12 cellular contexts compared by ENCODE assay signal in the genomic region with DNA sequence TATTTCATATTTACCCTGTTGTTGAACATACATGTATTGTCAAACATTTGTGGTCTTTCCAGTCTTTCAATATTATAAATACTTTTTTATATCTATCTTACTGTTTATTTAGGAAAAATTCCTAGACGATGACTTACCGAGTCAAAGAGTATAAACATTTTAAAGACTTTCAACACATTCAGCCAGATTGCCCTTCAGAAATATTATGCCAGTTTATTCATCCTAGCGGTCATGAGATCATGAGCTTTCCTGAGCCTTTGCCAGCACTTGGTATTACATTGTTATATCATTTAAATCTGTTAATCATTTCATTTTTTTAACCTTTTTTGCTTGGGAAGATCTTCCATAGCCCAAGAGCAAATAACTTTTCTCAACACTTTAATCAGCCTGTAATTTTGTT.
DNase-seq lines count a peak whose midpoint lies in the region; ATAC-seq and TF ChIP-seq lines count a peak whose summit lies in the region.
"Had no signal": no experiment of that assay in that cellular context is flagged by ENCODE, and none has a peak within 500 bp of the region (broad histone marks: within the 10 kb centered on the region; RNA-seq: fewer than 3 reads in every experiment).

No MANE protein-coding gene starts in this region.

- H3K4me3 ChIP-seq in MG63 (no peak overlapping the region), left lung (no peak overlapping the region), ovary (no peak overlapping the region)
- H3K4me3 ChIP-seq: suprapubic skin had no signal

- no peak for TF ChIP-seq EP300 in ovary (IDR thresholded peaks at IDR 0.05)

- H3K27me3 ChIP-seq in MG63, result no peaks in the 10 kb centered on the region
- H3K27me3 ChIP-seq in left lung, result no peaks in the 10 kb centered on the region
- H3K27me3 ChIP-seq in ovary, result no peaks in the 10 kb centered on the region
- H3K27me3 ChIP-seq: BE2C, suprapubic skin had no signal

- 12 to 16% (median 13%) methylated on average over 3 of the region's 3 CpGs for WGBS in ovary, 3 donors

- DNase-seq in AG08396 (ENCODE audit: low spot score) (peak; percentile 48), MG63 (peak; percentile 51), caudate nucleus (lab: John Stamatoyannopoulos, UW) (no peak), left lung (no peak), ovary (no peak), LoVo (ENCODE audit: low spot score) (no peak)
- no peak for DNase-seq in T-helper 2 cell treated with Interferon-gamma antibody and Interleukin-4, amounts not matched to agents 5 μg/mL and 100 μg/mL, for 36 hours (ENCODE audit: low spot score)
- DNase-seq: BE2C had no signal

- H3K36me3 ChIP-seq in MG63, result no peaks in the 10 kb centered on the region
- H3K36me3 ChIP-seq in left lung, result no peaks in the 10 kb centered on the region
- no peaks in the 10 kb centered on the region for H3K36me3 ChIP-seq in ovary
- H3K36me3 ChIP-seq: BE2C, suprapubic skin had no signal

- no peak for TF ChIP-seq POLR2A in ovary (IDR thresholded peaks at IDR 0.05)

- H3K4me1 Mint-ChIP-seq in T-helper 2 cell treated with Interferon-gamma antibody and Interleukin-4, amounts not matched to agents 5 μg/mL and 100 μg/mL, for 36 hours (ENCODE audit: low read depth), result peaks cover 12% of the 10 kb centered on the region

- H3K27ac Mint-ChIP-seq in T-helper 2 cell treated with Interferon-gamma antibody and Interleukin-4, amounts not matched to agents 5 μg/mL and 100 μg/mL, for 36 hours, result no peak overlapping the region

- H3K36me3 Mint-ChIP-seq in T-helper 2 cell treated with Interferon-gamma antibody and Interleukin-4, amounts not matched to agents 5 μg/mL and 100 μg/mL, for 36 hours (ENCODE audit: low read depth), result no peaks in the 10 kb centered on the region

- H3K27ac ChIP-seq in caudate nucleus (ENCODE audit: low read depth, low read length) (peak overlapping the region; percentile 6), left lung (peak overlapping the region in 1 of 2 donors; percentile 10), ovary (peak overlapping the region in 1 of 2 donors; percentile 37)
- H3K27ac ChIP-seq: KMS-11, suprapubic skin had no signal

- H3K9me3 ChIP-seq in MG63, result no peaks in the 10 kb centered on the region
- H3K9me3 ChIP-seq in left lung, result no peaks in the 10 kb centered on the region
- no peaks in the 10 kb centered on the region for H3K9me3 ChIP-seq in ovary
- H3K9me3 ChIP-seq: BE2C, suprapubic skin had no signal

- peak; percentile 62 for ATAC-seq in left lung
- ATAC-seq in HG03095 (IDR thresholded peaks at IDR 0.05; ENCODE audit: unreplicated experiment), result no peak

- no peak for TF ChIP-seq CTCF in left lung (IDR thresholded peaks at IDR 0.05)
- TF ChIP-seq CTCF in ovary (IDR thresholded peaks at IDR 0.05), result no peak

- H3K9me3 Mint-ChIP-seq in T-helper 2 cell treated with Interferon-gamma antibody and Interleukin-4, amounts not matched to agents 5 μg/mL and 100 μg/mL, for 36 hours, result no peaks in the 10 kb centered on the region

- intact Hi-C loops in left lung (cut with DNase I), result no loop called here
- intact Hi-C loops in ovary (cut with DNase I), result no loop called here

- H3K4me3 Mint-ChIP-seq in T-helper 2 cell treated with Interferon-gamma antibody and Interleukin-4, amounts not matched to agents 5 μg/mL and 100 μg/mL, for 36 hours, result no peak overlapping the region
- H3K4me3 Mint-ChIP-seq: activated CD4-positive, alpha-beta T cell treated with anti-CD3 and anti-CD28 coated beads for 36 hours had no signal

- H3K4me1 ChIP-seq in left lung, result peaks cover 3 to 17% of the 10 kb centered on the region in 2 donors
- H3K4me1 ChIP-seq in ovary (ENCODE audit: insufficient read depth), result peaks cover 8% of the 10 kb centered on the region
- H3K4me1 ChIP-seq: BE2C had no signal

- H3K27me3 Mint-ChIP-seq in T-helper 2 cell treated with Interferon-gamma antibody and Interleukin-4, amounts not matched to agents 5 μg/mL and 100 μg/mL, for 36 hours (ENCODE audit: low read depth), result no peaks in the 10 kb centered on the region
- H3K27me3 Mint-ChIP-seq: activated CD4-positive, alpha-beta T cell treated with anti-CD3 and anti-CD28 coated beads for 36 hours had no signal

Comparison
In these comparisons a context has a peak if more than half of its experiments do, and no peak if none do; other contexts are left out.
1. DNase-seq: peak in AG08396 (single experiment) and MG63 (single experiment); none in caudate nucleus (0 of 61), left lung (0 of 2), ovary (0 of 5), LoVo (single experiment) and T-helper 2 cell treated with Interferon-gamma antibody and Interleukin-4, amounts not matched to agents 5 μg/mL and 100 μg/mL, for 36 hours (single experiment).